ENCODE assay signal across 1 cellular context in the genomic region with DNA sequence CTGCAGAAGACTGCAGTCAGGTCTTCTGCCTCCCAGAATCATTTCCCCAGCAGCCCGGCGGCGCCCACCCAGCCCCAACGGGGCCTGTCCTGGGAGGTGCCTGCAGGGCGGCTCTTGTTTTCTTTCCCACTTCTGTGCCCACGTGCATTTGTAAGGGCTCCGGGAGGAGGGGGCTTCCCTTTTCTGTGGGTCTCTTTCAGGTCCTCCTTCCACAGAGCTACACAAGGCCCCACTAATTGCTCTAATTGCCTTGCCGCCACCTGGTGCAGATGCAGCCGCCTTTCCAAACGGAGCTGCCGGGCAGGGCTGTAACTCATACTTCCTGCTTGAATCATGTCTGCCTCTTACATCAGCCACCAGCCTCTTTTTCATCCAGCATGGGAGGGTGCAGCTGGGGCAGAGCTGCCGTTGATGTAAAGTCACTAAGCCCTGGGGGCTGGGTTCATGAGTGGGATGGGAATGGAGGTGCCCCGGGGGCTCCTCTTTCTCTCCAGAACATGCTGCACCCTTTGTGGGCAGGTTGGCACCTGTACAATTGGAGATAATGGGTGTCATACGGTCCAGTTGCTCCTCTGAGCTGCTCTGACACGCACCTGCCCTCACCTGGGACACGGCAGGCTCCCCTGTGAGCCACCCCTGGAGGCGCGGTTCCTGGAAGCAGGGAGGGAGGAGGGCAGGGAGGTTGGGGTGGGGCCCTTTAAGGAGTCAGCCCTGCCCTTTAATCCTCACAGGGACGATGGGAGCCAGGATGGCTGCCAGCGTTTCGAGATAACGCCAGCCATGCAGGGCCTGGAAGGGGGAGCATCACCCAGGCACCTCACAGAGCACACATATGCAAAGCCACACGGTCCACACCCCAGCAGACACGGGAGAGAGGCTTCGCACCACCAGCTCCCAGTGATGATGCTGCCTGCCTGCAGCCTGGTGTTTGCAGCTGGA.
TF ChIP-seq lines count a peak whose summit lies in the region.

No MANE protein-coding gene starts in this region.

TF ChIP-seq in K562, 482 proteins besides CTCF, POLR2A, EP300 and RAD21 (continued from another document and continues in another):
- TF ChIP-seq, protein P1, sequence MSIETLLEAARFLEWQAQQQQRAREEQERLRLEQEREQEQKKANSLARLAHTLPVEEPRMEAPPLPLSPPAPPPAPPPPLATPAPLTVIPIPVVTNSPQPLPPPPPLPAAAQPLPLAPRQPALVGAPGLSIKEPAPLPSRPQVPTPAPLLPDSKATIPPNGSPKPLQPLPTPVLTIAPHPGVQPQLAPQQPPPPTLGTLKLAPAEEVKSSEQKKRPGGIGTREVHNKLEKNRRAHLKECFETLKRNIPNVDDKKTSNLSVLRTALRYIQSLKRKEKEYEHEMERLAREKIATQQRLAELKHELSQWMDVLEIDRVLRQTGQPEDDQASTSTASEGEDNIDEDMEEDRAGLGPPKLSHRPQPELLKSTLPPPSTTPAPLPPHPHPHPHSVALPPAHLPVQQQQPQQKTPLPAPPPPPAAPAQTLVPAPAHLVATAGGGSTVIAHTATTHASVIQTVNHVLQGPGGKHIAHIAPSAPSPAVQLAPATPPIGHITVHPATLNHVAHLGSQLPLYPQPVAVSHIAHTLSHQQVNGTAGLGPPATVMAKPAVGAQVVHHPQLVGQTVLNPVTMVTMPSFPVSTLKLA (conservative IDR thresholded peaks at IDR 0.05): peak in 1 of 2 experiments; percentile 60; a peak in 2 of 4 replicates
- TF ChIP-seq BCL6 (CRISPR knock-in tag; IDR thresholded peaks at IDR 0.05): no peak
- TF ChIP-seq SRF (CRISPR knock-in tag; IDR thresholded peaks at IDR 0.05): peak in 1 of 2 experiments; percentile 52; a peak in 1 of 4 replicates
- no peak for TF ChIP-seq KAT2B (IDR thresholded peaks at IDR 0.05; ENCODE audit: low read depth, low read length)
- peak; percentile 83 for TF ChIP-seq ZNF589 (CRISPR knock-in tag; IDR thresholded peaks at IDR 0.05; ENCODE audit: low read depth)
- TF ChIP-seq, protein P2, sequence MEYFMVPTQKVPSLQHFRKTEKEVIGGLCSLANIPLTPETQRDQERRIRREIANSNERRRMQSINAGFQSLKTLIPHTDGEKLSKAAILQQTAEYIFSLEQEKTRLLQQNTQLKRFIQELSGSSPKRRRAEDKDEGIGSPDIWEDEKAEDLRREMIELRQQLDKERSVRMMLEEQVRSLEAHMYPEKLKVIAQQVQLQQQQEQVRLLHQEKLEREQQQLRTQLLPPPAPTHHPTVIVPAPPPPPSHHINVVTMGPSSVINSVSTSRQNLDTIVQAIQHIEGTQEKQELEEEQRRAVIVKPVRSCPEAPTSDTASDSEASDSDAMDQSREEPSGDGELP (CRISPR knock-in tag; IDR thresholded peaks at IDR 0.05; ENCODE audit: borderline replicate concordance): peak; percentile 89
- TF ChIP-seq, protein P3, sequence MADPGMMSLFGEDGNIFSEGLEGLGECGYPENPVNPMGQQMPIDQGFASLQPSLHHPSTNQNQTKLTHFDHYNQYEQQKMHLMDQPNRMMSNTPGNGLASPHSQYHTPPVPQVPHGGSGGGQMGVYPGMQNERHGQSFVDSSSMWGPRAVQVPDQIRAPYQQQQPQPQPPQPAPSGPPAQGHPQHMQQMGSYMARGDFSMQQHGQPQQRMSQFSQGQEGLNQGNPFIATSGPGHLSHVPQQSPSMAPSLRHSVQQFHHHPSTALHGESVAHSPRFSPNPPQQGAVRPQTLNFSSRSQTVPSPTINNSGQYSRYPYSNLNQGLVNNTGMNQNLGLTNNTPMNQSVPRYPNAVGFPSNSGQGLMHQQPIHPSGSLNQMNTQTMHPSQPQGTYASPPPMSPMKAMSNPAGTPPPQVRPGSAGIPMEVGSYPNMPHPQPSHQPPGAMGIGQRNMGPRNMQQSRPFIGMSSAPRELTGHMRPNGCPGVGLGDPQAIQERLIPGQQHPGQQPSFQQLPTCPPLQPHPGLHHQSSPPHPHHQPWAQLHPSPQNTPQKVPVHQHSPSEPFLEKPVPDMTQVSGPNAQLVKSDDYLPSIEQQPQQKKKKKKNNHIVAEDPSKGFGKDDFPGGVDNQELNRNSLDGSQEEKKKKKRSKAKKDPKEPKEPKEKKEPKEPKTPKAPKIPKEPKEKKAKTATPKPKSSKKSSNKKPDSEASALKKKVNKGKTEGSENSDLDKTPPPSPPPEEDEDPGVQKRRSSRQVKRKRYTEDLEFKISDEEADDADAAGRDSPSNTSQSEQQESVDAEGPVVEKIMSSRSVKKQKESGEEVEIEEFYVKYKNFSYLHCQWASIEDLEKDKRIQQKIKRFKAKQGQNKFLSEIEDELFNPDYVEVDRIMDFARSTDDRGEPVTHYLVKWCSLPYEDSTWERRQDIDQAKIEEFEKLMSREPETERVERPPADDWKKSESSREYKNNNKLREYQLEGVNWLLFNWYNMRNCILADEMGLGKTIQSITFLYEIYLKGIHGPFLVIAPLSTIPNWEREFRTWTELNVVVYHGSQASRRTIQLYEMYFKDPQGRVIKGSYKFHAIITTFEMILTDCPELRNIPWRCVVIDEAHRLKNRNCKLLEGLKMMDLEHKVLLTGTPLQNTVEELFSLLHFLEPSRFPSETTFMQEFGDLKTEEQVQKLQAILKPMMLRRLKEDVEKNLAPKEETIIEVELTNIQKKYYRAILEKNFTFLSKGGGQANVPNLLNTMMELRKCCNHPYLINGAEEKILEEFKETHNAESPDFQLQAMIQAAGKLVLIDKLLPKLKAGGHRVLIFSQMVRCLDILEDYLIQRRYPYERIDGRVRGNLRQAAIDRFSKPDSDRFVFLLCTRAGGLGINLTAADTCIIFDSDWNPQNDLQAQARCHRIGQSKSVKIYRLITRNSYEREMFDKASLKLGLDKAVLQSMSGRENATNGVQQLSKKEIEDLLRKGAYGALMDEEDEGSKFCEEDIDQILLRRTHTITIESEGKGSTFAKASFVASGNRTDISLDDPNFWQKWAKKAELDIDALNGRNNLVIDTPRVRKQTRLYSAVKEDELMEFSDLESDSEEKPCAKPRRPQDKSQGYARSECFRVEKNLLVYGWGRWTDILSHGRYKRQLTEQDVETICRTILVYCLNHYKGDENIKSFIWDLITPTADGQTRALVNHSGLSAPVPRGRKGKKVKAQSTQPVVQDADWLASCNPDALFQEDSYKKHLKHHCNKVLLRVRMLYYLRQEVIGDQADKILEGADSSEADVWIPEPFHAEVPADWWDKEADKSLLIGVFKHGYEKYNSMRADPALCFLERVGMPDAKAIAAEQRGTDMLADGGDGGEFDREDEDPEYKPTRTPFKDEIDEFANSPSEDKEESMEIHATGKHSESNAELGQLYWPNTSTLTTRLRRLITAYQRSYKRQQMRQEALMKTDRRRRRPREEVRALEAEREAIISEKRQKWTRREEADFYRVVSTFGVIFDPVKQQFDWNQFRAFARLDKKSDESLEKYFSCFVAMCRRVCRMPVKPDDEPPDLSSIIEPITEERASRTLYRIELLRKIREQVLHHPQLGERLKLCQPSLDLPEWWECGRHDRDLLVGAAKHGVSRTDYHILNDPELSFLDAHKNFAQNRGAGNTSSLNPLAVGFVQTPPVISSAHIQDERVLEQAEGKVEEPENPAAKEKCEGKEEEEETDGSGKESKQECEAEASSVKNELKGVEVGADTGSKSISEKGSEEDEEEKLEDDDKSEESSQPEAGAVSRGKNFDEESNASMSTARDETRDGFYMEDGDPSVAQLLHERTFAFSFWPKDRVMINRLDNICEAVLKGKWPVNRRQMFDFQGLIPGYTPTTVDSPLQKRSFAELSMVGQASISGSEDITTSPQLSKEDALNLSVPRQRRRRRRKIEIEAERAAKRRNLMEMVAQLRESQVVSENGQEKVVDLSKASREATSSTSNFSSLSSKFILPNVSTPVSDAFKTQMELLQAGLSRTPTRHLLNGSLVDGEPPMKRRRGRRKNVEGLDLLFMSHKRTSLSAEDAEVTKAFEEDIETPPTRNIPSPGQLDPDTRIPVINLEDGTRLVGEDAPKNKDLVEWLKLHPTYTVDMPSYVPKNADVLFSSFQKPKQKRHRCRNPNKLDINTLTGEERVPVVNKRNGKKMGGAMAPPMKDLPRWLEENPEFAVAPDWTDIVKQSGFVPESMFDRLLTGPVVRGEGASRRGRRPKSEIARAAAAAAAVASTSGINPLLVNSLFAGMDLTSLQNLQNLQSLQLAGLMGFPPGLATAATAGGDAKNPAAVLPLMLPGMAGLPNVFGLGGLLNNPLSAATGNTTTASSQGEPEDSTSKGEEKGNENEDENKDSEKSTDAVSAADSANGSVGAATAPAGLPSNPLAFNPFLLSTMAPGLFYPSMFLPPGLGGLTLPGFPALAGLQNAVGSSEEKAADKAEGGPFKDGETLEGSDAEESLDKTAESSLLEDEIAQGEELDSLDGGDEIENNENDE (IDR thresholded peaks at IDR 0.05; ENCODE audit: low read depth, low read length): no peak
- peak; percentile 18 for TF ChIP-seq HDAC3 (IDR thresholded peaks at IDR 0.05; ENCODE audit: borderline replicate concordance, partially characterized antibody)
- TF ChIP-seq NRF1 (conservative IDR thresholded peaks at IDR 0.05 in 1 of 2, IDR thresholded peaks at IDR 0.05 in 1 of 2): peak in 1 of 2 experiments; percentile 23; a peak in 2 of 4 replicates
- TF ChIP-seq POLR2H (tag; IDR thresholded peaks at IDR 0.05; ENCODE audit: low read depth): peak; percentile 88
- peak; percentile 91 for TF ChIP-seq EP400 (IDR thresholded peaks at IDR 0.05)
- no peak for TF ChIP-seq RBM39 (optimal IDR thresholded peaks at IDR 0.05; ENCODE audit: low read depth, low read length)
- TF ChIP-seq ZNF395 (CRISPR knock-in tag; IDR thresholded peaks at IDR 0.05): peak; percentile 95
- peak; percentile 80 for TF ChIP-seq ZNF197 (CRISPR knock-in tag; IDR thresholded peaks at IDR 0.05; ENCODE audit: low read depth)
- TF ChIP-seq MAX (CRISPR knock-in tag; IDR thresholded peaks at IDR 0.05): peak; percentile 61; the same call in 1 of the 2 replicates
- 0 out of 2 replicates have a peak, but pooled peaks have one; percentile 13 for TF ChIP-seq ZNF79 (CRISPR knock-in tag; IDR thresholded peaks at IDR 0.05; ENCODE audit: low read depth)
- TF ChIP-seq, protein P4, sequence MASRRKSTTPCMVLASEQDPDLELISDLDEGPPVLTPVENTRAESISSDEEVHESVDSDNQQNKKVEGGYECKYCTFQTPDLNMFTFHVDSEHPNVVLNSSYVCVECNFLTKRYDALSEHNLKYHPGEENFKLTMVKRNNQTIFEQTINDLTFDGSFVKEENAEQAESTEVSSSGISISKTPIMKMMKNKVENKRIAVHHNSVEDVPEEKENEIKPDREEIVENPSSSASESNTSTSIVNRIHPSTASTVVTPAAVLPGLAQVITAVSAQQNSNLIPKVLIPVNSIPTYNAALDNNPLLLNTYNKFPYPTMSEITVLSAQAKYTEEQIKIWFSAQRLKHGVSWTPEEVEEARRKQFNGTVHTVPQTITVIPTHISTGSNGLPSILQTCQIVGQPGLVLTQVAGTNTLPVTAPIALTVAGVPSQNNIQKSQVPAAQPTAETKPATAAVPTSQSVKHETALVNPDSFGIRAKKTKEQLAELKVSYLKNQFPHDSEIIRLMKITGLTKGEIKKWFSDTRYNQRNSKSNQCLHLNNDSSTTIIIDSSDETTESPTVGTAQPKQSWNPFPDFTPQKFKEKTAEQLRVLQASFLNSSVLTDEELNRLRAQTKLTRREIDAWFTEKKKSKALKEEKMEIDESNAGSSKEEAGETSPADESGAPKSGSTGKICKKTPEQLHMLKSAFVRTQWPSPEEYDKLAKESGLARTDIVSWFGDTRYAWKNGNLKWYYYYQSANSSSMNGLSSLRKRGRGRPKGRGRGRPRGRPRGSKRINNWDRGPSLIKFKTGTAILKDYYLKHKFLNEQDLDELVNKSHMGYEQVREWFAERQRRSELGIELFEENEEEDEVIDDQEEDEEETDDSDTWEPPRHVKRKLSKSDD (conservative IDR thresholded peaks at IDR 0.05; ENCODE audit: low read length): no peak
- TF ChIP-seq RCOR1 (IDR thresholded peaks at IDR 0.05; ENCODE audit: borderline replicate concordance in 1 of 2, low read depth in 2 of 2, low read length in 2 of 2): peak in 1 of 2 experiments; percentile 56; a peak in 2 of 4 replicates
- peak; percentile 88 for TF ChIP-seq RNF2 (IDR thresholded peaks at IDR 0.05)
- peak; percentile 16; the same call in 1 of the 2 replicates for TF ChIP-seq PTTG1 (tag; IDR thresholded peaks at IDR 0.05; ENCODE audit: low read depth)
- peak; percentile 91 for TF ChIP-seq ZNF644 (tag; IDR thresholded peaks at IDR 0.05; ENCODE audit: low read depth)
- TF ChIP-seq E2F3 (CRISPR knock-in tag; IDR thresholded peaks at IDR 0.05): peak; percentile 42; the same call in 1 of the 2 replicates
- TF ChIP-seq, protein P5, sequence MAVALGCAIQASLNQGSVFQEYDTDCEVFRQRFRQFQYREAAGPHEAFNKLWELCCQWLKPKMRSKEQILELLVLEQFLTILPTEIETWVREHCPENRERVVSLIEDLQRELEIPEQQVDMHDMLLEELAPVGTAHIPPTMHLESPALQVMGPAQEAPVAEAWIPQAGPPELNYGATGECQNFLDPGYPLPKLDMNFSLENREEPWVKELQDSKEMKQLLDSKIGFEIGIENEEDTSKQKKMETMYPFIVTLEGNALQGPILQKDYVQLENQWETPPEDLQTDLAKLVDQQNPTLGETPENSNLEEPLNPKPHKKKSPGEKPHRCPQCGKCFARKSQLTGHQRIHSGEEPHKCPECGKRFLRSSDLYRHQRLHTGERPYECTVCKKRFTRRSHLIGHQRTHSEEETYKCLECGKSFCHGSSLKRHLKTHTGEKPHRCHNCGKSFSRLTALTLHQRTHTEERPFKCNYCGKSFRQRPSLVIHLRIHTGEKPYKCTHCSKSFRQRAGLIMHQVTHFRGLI (CRISPR knock-in tag; IDR thresholded peaks at IDR 0.05): 0 out of 2 replicates have a peak, but pooled peaks have one; percentile 10
- TF ChIP-seq ZC3H4 (CRISPR knock-in tag; IDR thresholded peaks at IDR 0.05; ENCODE audit: borderline replicate concordance): no peak
- no peak; a peak in 1 of 4 replicates for TF ChIP-seq FOXK2 (conservative IDR thresholded peaks at IDR 0.05 in 1 of 2, IDR thresholded peaks at IDR 0.05 in 1 of 2; ENCODE audit: low read depth in 2 of 2)
- peak; percentile 74 for TF ChIP-seq DMBX1 (CRISPR knock-in tag; IDR thresholded peaks at IDR 0.05; ENCODE audit: borderline replicate concordance)
